In the genomic region with DNA sequence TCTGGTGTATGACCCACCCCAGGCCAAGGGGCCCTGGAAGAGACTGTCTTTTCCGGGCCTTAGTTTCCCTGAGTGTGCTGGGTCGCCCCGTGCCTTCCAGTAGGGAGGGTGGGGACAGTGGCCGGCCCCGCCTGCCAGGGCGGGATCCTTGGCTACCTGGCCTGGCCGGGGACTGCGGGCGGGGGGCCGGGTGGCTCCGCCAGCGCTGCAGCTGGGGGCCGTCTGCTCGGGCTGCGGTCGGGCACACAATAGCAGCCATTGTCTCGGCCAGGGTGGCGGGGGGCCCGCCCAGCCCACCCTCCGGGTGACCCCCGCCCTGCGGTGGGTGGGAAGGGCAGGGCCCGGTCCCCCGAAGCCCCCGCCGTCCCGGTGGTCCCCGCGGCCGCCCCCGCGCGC, we compare ENCODE assay signal across 8 cellular contexts. TPM values are rescaled to one million over a fixed set of nuclear protein-coding genes. Genes with fewer than 3 reads are reported as not detected.
DNase-seq lines count a peak whose midpoint lies in the region; ATAC-seq and TF ChIP-seq lines count a peak whose summit lies in the region.

No MANE protein-coding gene starts in this region.

- peak overlapping the region; percentile 32 to 50 for H3K4me3 ChIP-seq in right atrium auricular region
- peak overlapping the region; percentile 50 for H3K4me3 ChIP-seq in ovary

- 9 to 20% (median 16%) methylated on average over 1 to 33 of the region's 33 CpGs for WGBS in ovary, 3 donors

- H3K4me1 ChIP-seq in right atrium auricular region: peaks cover 0 to 81% of the 10 kb centered on the region in 2 donors
- peaks cover 37% of the 10 kb centered on the region for H3K4me1 ChIP-seq in ovary (ENCODE audit: insufficient read depth)

- intact Hi-C loops in Right ventricle myocardium superior (cut with DNase I) (no loop called here), ovary (cut with DNase I) (loop anchor here (2.0 to 10.0 kb wide), 5 partner anchors 35 to 125 kb away; partner anchors contain the start of gene TFAP4 (in 1 of the 4))

- ATAC-seq in Right ventricle myocardium superior (ENCODE audit: poor library complexity): no peak
- ATAC-seq in esophagus mucosa: peak; percentile 4
- no peak for ATAC-seq in HG03457 (IDR thresholded peaks at IDR 0.05; ENCODE audit: unreplicated experiment)

- DNase-seq in right atrium auricular region (ENCODE audit: low spot score): no peak
- no peak for DNase-seq in Right ventricle myocardium superior
- DNase-seq in ovary: peak in 2 of 5 donors; percentile 46 to 53
- no peak for DNase-seq in GM10248 (ENCODE audit: extremely low spot score)
- DNase-seq in stimulated activated CD4-positive, alpha-beta T cell treated with anti-CD3 and anti-CD28 coated beads, Interleukin-2, amount 100 ng/mL, for 48 hours: no peak
- DNase-seq in mesenteric fat pad (ENCODE audit: low spot score): no peak

- CTCF ChIA-PET in GM10248 (lab: Yijun Ruan, JAX): interaction anchor here (0.9 to 17.8 kb wide), 13 partner anchors 9 to 344 kb away, joined by 3 to 201 read pairs (median 9); partner anchors contain the start of gene TFAP4

- H3K27ac ChIP-seq in right atrium auricular region: peak overlapping the region; percentile 84 to 90
- peak overlapping the region; percentile 63 to 67 for H3K27ac ChIP-seq in ovary

- TF ChIP-seq CTCF in right atrium auricular region (IDR thresholded peaks at IDR 0.05): no peak
- TF ChIP-seq CTCF in ovary (IDR thresholded peaks at IDR 0.05): no peak
- TF ChIP-seq CTCF in GM10248 (IDR thresholded peaks at IDR 0.05; ENCODE audit: control extremely low read depth, extremely low read depth, low read depth, missing control alignments): no peak

- no peaks in the 10 kb centered on the region for H3K9me3 ChIP-seq in right atrium auricular region
- H3K9me3 ChIP-seq in ovary: no peaks in the 10 kb centered on the region

- peaks cover 5% of the 10 kb centered on the region for H3K36me3 ChIP-seq in right atrium auricular region
- no peaks in the 10 kb centered on the region for H3K36me3 ChIP-seq in ovary

- no peaks in the 10 kb centered on the region for H3K27me3 ChIP-seq in right atrium auricular region
- H3K27me3 ChIP-seq in ovary: no peaks in the 10 kb centered on the region

- no peak for TF ChIP-seq POLR2A in ovary (IDR thresholded peaks at IDR 0.05)

- POLR2A ChIA-PET in GM10248 (lab: Yijun Ruan, JAX): no interaction called here

- no peak for TF ChIP-seq EP300 in ovary (IDR thresholded peaks at IDR 0.05)

RNA-seq across cellular contexts. Expression of gene GLIS2, which starts 11.5 kb away (rescaled TPM):
- 10 to 100 TPM; 10.3 to 16.0 TPM for total RNA-seq in right atrium auricular region
- 14.6 TPM for total RNA-seq in Right ventricle myocardium superior
- total RNA-seq in esophagus mucosa: 0.80 TPM
- 10 to 100 TPM in 5 of 7 donors, 1 to 10 TPM in 2; 5.1 to 79.5 (median 49.8) TPM for total RNA-seq in ovary
- 10 to 100 TPM in 1 of 2 donors, 1 to 10 TPM in 1; 1.6 to 24.6 TPM for polyA plus RNA-seq in ovary
- total RNA-seq in mesenteric fat pad: 14.2 TPM

RNA-seq across cellular contexts. Expression of gene PAM16, which starts 23.7 kb away (rescaled TPM):
- total RNA-seq in right atrium auricular region (10 to 100 TPM; 54.6 to 85.7 TPM), Right ventricle myocardium superior (74.0 TPM), esophagus mucosa (34.3 TPM), ovary (10 to 100 TPM; 24.0 to 47.2 (median 35.7) TPM), mesenteric fat pad (38.2 TPM)
- polyA plus RNA-seq in ovary: 10 to 100 TPM; 18.5 to 42.2 TPM

RNA-seq across cellular contexts. Expression of gene VASN, which starts 44.3 kb away (rescaled TPM):
- 10 to 100 TPM; 17.9 to 39.0 TPM for total RNA-seq in right atrium auricular region
- total RNA-seq in Right ventricle myocardium superior: 5.7 TPM
- total RNA-seq in esophagus mucosa: 16.6 TPM
- 10 to 100 TPM; 19.8 to 49.5 (median 43.5) TPM for total RNA-seq in ovary
- polyA plus RNA-seq in ovary: 10 to 100 TPM in 1 of 2 donors, 1 to 10 TPM in 1; 2.4 to 47.6 TPM
- total RNA-seq in mesenteric fat pad: 26.6 TPM

RNA-seq across cellular contexts. Expression of gene TFAP4, which starts 54.6 kb away (rescaled TPM):
- total RNA-seq in right atrium auricular region (1 to 10 TPM; 2.0 to 2.9 TPM), Right ventricle myocardium superior (4.0 TPM), esophagus mucosa (11.6 TPM), ovary (10 to 100 TPM in 5 of 7 donors, 1 to 10 TPM in 2; 3.7 to 23.7 (median 18.3) TPM), mesenteric fat pad (8.2 TPM)
- 10 to 100 TPM in 1 of 2 donors, 1 to 10 TPM in 1; 2.1 to 14.0 TPM for polyA plus RNA-seq in ovary
